ENCODE assay signal across 13 cellular contexts in genomic region chr15:75720297-75720696, GRCh38. TPM values are rescaled to one million over a fixed set of nuclear protein-coding genes. Genes with fewer than 3 reads are reported as not detected.
"Had no signal": no experiment of that assay in that cellular context is flagged by ENCODE, and none has a peak within 500 bp of the region (broad histone marks: within the 10 kb centered on the region; RNA-seq: fewer than 3 reads in every experiment).

No MANE protein-coding gene starts in this region.

- DNase-seq: activated CD4-positive, alpha-beta memory T cell treated with anti-CD3 and anti-CD28 coated beads for 36 hours; activated CD4-positive, CD25-positive, alpha-beta regulatory T cell; activated CD8-positive, alpha-beta memory T cell treated with anti-CD3 and anti-CD28 coated beads for 24 hours; activated effector memory CD4-positive, alpha-beta T cell treated with anti-CD3 and anti-CD28 coated beads, Interleukin-2, amount 50 U/mL, for 16 hours; activated naive CD4-positive, alpha-beta T cell treated with Interleukin-2 at 50 U/mL for 16 hours; activated T-cell treated with anti-CD3 and anti-CD28 coated beads, Interleukin-2, amount 50 U/mL, for 4 hours; MG63; RPMI8226; SIG-M5; T-cell had no signal

- H3K27me3 ChIP-seq: MG63 had no signal

- H3K36me3 ChIP-seq: MG63 had no signal

- H3K4me3 ChIP-seq: MG63 had no signal

- H3K27ac ChIP-seq: VCaP had no signal

- H3K9me3 ChIP-seq: MG63 had no signal

RNA-seq across cellular contexts. Expression of gene CSPG4, which starts 7.6 kb away (rescaled TPM):
- total RNA-seq: activated CD4-positive, alpha-beta memory T cell treated with anti-CD3 and anti-CD28 coated beads for 36 hours; activated CD4-positive, alpha-beta T cell treated with anti-CD3 and anti-CD28 coated beads, Interleukin-2, amount 10 ng/mL, durations not matched to agents 7 days and 5 days; T-helper 2 cell treated with Interferon-gamma antibody and Interleukin-4, amounts not matched to agents 100 ng/mL and 5 ng/mL, for 36 hours had no signal
